8 cellular contexts compared by ENCODE assay signal in genomic region chr12:49059385-49060232, GRCh38. TPM values are rescaled to one million over a fixed set of nuclear protein-coding genes. Genes with fewer than 3 reads are reported as not detected.
A peak's percentile ranks its signal among the peaks of the same experiment; 100 is the strongest.
DNase-seq lines count a peak whose midpoint lies in the region; ATAC-seq and TF ChIP-seq lines count a peak whose summit lies in the region.

No MANE protein-coding gene starts in this region.

- H3K9me3 ChIP-seq in BE2C = no peaks in the 10 kb centered on the region

- ATAC-seq in GM19324 (IDR thresholded peaks at IDR 0.05; ENCODE audit: low FRiP score, unreplicated experiment) = peak; percentile 16
- peak; percentile 11 to 23 for ATAC-seq in activated T-cell treated with anti-CD3 and anti-CD28 coated beads, Interleukin-2, amount 50 U/mL, for 4 hours

- peak overlapping the region; percentile 95 for H3K4me3 ChIP-seq in BE2C (ENCODE audit: low read depth, low read length)

- H3K27me3 ChIP-seq in BE2C = no peaks in the 10 kb centered on the region

- H3K27me3 Mint-ChIP-seq in activated T-cell treated with anti-CD3 and anti-CD28 coated beads, Interleukin-2, amount 50 U/mL, for 4 hours (ENCODE audit: low read depth) = no peaks in the 10 kb centered on the region

- peaks cover 54% of the 10 kb centered on the region for H3K4me1 Mint-ChIP-seq in activated T-cell treated with anti-CD3 and anti-CD28 coated beads, Interleukin-2, amount 50 U/mL, for 4 hours (ENCODE audit: low read depth)

- intact Hi-C loops in posterior vena cava (cut with DNase I) = loop anchor here in 1 of 2 donors (2.0 kb wide), 1 partner anchor 41 kb away; the partner anchor contains the start of gene PRKAG1

- no peak for TF ChIP-seq CTCF in BE2C (IDR thresholded peaks at IDR 0.05; ENCODE audit: low read depth, low read length)

- H3K4me3 Mint-ChIP-seq in activated T-cell treated with anti-CD3 and anti-CD28 coated beads, Interleukin-2, amount 50 U/mL, for 4 hours = peak overlapping the region; percentile 95

- peaks cover 13% of the 10 kb centered on the region for H3K36me3 ChIP-seq in BE2C

- H3K4me1 ChIP-seq in BE2C = no peaks in the 10 kb centered on the region; the same call in 1 of the 2 replicates

- peaks cover 9% of the 10 kb centered on the region for H3K36me3 Mint-ChIP-seq in activated T-cell treated with anti-CD3 and anti-CD28 coated beads, Interleukin-2, amount 50 U/mL, for 4 hours (ENCODE audit: insufficient read depth)

- H3K9me3 Mint-ChIP-seq in activated T-cell treated with anti-CD3 and anti-CD28 coated beads, Interleukin-2, amount 50 U/mL, for 4 hours = no peaks in the 10 kb centered on the region

- no peak for DNase-seq in BE2C
- peak; percentile 47 for DNase-seq in HK-2 (ENCODE audit: unreplicated experiment)
- DNase-seq in activated T-cell treated with anti-CD3 and anti-CD28 coated beads, Interleukin-2, amount 50 U/mL, for 4 hours = no peak
- DNase-seq in germinal center (ENCODE audit: low spot score) = peak; percentile 61
- peak; percentile 84 for DNase-seq in posterior vena cava (ENCODE audit: low spot score)
- no peak for DNase-seq in DMS153 treated with DMSO at 0.1 percent for 48 hours (lab: John Stamatoyannopoulos, UW; ENCODE audit: unreplicated experiment)
- DNase-seq in HCEC 1CT = no peak

RNA-seq across cellular contexts. Expression of gene KMT2D, which starts 1.0 kb away (rescaled TPM):
- polyA plus RNA-seq in BE2C (2012; ENCODE audit: insufficient read depth, insufficient read length, low read depth) = 108 TPM
- total RNA-seq in activated T-cell treated with anti-CD3 and anti-CD28 coated beads, Interleukin-2, amount 50 U/mL, for 4 hours = 100 to 1,000 TPM; 102 to 106 (median 105) TPM
- total RNA-seq in posterior vena cava = 10 to 100 TPM; 59.5 to 63.3 TPM

RNA-seq across cellular contexts. Expression of gene RHEBL1, which starts 10.2 kb away (rescaled TPM):
- 3.7 TPM for polyA plus RNA-seq in BE2C (2012; ENCODE audit: insufficient read depth, insufficient read length, low read depth)
- 1 to 10 TPM; 4.5 to 5.2 (median 4.5) TPM for total RNA-seq in activated T-cell treated with anti-CD3 and anti-CD28 coated beads, Interleukin-2, amount 50 U/mL, for 4 hours
- total RNA-seq in posterior vena cava = under 1 TPM in 1 of 2 donors, not detected in 1; 0.38 TPM

RNA-seq across cellular contexts. Expression of gene DHH, which starts 35.0 kb away (rescaled TPM):
- 0.23 TPM for polyA plus RNA-seq in BE2C (2012; ENCODE audit: insufficient read depth, insufficient read length, low read depth)
- total RNA-seq in activated T-cell treated with anti-CD3 and anti-CD28 coated beads, Interleukin-2, amount 50 U/mL, for 4 hours = under 1 TPM in 1 of 3 donors, not detected in 2; 0.11 TPM
- 1 to 10 TPM in 1 of 2 donors, under 1 TPM in 1; 0.93 to 2.7 TPM for total RNA-seq in posterior vena cava

RNA-seq across cellular contexts. Expression of gene PRKAG1, which starts 41.0 kb away (rescaled TPM):
- polyA plus RNA-seq in BE2C (2012; ENCODE audit: insufficient read depth, insufficient read length, low read depth) = 83.7 TPM
- 10 to 100 TPM; 68.1 to 70.6 (median 68.4) TPM for total RNA-seq in activated T-cell treated with anti-CD3 and anti-CD28 coated beads, Interleukin-2, amount 50 U/mL, for 4 hours
- 10 to 100 TPM; 52.2 to 57.3 TPM for total RNA-seq in posterior vena cava

RNA-seq across cellular contexts. Expression of gene LMBR1L, which starts 51.0 kb away (rescaled TPM):
- 85.0 TPM for polyA plus RNA-seq in BE2C (2012; ENCODE audit: insufficient read depth, insufficient read length, low read depth)
- total RNA-seq in activated T-cell treated with anti-CD3 and anti-CD28 coated beads, Interleukin-2, amount 50 U/mL, for 4 hours = 10 to 100 TPM; 27.5 to 35.5 (median 28.8) TPM
- total RNA-seq in posterior vena cava = 10 to 100 TPM; 37.7 to 40.8 TPM

Comparison
In these comparisons a context has a peak if more than half of its experiments do, and no peak if none do; other contexts are left out.
1. DNase-seq: peak in HK-2 (single experiment), germinal center (single experiment) and posterior vena cava (single experiment); none in BE2C (single experiment), activated T-cell treated with anti-CD3 and anti-CD28 coated beads, Interleukin-2, amount 50 U/mL, for 4 hours (single experiment), DMS153 treated with DMSO at 0.1 percent for 48 hours (single experiment) and HCEC 1CT (single experiment).